Comparison of ENCODE assay signal across 13 cellular contexts in the genomic region with DNA sequence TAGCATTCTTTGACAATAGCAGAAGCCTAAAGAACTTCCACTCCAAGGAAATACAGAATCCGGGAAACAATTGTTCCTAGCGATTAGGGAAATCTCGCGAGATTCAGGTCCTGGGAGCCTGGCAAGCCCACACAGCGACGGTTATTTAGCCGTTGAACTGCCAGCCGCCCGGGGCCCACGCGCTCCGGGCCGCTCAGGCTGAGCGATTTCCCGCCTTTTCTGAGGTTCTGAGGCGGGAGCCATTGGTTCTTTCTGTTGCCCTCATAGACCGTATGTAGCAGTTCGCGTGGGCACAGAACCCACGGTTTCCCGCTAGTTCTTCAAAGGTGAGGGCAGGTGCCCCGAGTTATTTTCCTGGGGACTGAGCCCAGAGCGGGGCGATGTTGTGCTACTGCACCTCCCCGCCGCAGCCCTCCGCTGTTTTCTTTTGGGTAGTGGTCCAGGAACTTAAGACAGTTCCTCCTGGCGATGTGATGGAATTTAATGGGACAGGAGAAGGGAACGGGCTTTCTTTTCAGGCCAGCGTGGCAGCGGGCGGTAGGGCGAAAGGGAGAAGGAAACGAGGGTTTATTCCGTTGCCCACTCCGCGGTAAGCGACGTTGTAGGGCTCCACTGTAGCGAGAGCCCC. TPM values are rescaled to one million over a fixed set of nuclear protein-coding genes. Genes with fewer than 3 reads are reported as not detected.
DNase-seq lines count a peak whose midpoint lies in the region; ATAC-seq and TF ChIP-seq lines count a peak whose summit lies in the region.
"Had no signal": no experiment of that assay in that cellular context is flagged by ENCODE, and none has a peak within 500 bp of the region (broad histone marks: within the 10 kb centered on the region; RNA-seq: fewer than 3 reads in every experiment).

A gene with protein sequence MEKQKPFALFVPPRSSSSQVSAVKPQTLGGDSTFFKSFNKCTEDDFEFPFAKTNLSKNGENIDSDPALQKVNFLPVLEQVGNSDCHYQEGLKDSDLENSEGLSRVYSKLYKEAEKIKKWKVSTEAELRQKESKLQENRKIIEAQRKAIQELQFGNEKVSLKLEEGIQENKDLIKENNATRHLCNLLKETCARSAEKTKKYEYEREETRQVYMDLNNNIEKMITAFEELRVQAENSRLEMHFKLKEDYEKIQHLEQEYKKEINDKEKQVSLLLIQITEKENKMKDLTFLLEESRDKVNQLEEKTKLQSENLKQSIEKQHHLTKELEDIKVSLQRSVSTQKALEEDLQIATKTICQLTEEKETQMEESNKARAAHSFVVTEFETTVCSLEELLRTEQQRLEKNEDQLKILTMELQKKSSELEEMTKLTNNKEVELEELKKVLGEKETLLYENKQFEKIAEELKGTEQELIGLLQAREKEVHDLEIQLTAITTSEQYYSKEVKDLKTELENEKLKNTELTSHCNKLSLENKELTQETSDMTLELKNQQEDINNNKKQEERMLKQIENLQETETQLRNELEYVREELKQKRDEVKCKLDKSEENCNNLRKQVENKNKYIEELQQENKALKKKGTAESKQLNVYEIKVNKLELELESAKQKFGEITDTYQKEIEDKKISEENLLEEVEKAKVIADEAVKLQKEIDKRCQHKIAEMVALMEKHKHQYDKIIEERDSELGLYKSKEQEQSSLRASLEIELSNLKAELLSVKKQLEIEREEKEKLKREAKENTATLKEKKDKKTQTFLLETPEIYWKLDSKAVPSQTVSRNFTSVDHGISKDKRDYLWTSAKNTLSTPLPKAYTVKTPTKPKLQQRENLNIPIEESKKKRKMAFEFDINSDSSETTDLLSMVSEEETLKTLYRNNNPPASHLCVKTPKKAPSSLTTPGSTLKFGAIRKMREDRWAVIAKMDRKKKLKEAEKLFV (plus strand): TSS at position 171 of the 628 bp plus-strand sequence. CDS start 602 bp downstream, outside the sequence.

- H3K27me3 ChIP-seq in gastrocnemius medialis, result peaks cover 16 to 30% (median 18%) of the 10 kb centered on the region in 3 donors

- TF ChIP-seq CTCF in epithelial cell of esophagus (IDR thresholded peaks at IDR 0.05; ENCODE audit: insufficient read depth, low read depth, low read length, missing control alignments) (no peak), gastrocnemius medialis (IDR thresholded peaks at IDR 0.05 in 4 of 5, conservative IDR thresholded peaks at IDR 0.05 in 1 of 5) (no peak)

- H3K4me3 Mint-ChIP-seq in T-helper 1 cell treated with Interleukin-12 subunit alpha and Interleukin-12 subunit beta and Interleukin-4 antibody, amounts not matched to agents 30 μg/mL and 1 μg/mL, for 36 hours, result peak within 1 kb of the TSS; percentile 31
- H3K4me3 Mint-ChIP-seq in T-helper 17 cell, result peak within 1 kb of the TSS; percentile 64
- H3K4me3 Mint-ChIP-seq: nephron had no signal

- no peak within 1 kb of the TSS for H3K27ac ChIP-seq in gastrocnemius medialis
- H3K27ac ChIP-seq: A549, Peyer's patch, tibial nerve had no signal

- H3K36me3 Mint-ChIP-seq in T-helper 1 cell treated with Interleukin-12 subunit alpha and Interleukin-12 subunit beta and Interleukin-4 antibody, amounts not matched to agents 30 μg/mL and 1 μg/mL, for 36 hours (ENCODE audit: low read depth), result no peaks in the 10 kb centered on the region
- H3K36me3 Mint-ChIP-seq in T-helper 17 cell (ENCODE audit: low read depth), result no peaks in the 10 kb centered on the region

- no peak for ATAC-seq in T-helper 17 cell
- ATAC-seq in gastrocnemius medialis, result no peak
- ATAC-seq in HG02798 (IDR thresholded peaks at IDR 0.05; ENCODE audit: poor library complexity, unreplicated experiment), result no peak
- ATAC-seq: A549 had no signal

- H3K27ac Mint-ChIP-seq in T-helper 1 cell treated with Interleukin-12 subunit alpha and Interleukin-12 subunit beta and Interleukin-4 antibody, amounts not matched to agents 30 μg/mL and 1 μg/mL, for 36 hours, result no peak within 1 kb of the TSS
- H3K27ac Mint-ChIP-seq in T-helper 17 cell, result no peak within 1 kb of the TSS
- H3K27ac Mint-ChIP-seq: nephron had no signal

- in situ Hi-C loops in gastrocnemius medialis (cut with MboI; ENCODE audit: low sequenced_read_pairs in 4 of 4), result no loop called here

- no peak for TF ChIP-seq POLR2A in gastrocnemius medialis (IDR thresholded peaks at IDR 0.05)

- intact Hi-C loops in gastrocnemius medialis (cut with DNase I; ENCODE audit: low total_unique reads), result no loop called here

- no peaks in the 10 kb centered on the region for H3K9me3 Mint-ChIP-seq in T-helper 1 cell treated with Interleukin-12 subunit alpha and Interleukin-12 subunit beta and Interleukin-4 antibody, amounts not matched to agents 30 μg/mL and 1 μg/mL, for 36 hours
- H3K9me3 Mint-ChIP-seq: nephron had no signal

- no peaks in the 10 kb centered on the region for H3K4me1 ChIP-seq in gastrocnemius medialis
- H3K4me1 ChIP-seq: A549, Peyer's patch, tibial nerve had no signal

- peaks cover 2% of the 10 kb centered on the region for H3K4me1 Mint-ChIP-seq in T-helper 1 cell treated with Interleukin-12 subunit alpha and Interleukin-12 subunit beta and Interleukin-4 antibody, amounts not matched to agents 30 μg/mL and 1 μg/mL, for 36 hours (ENCODE audit: low read depth)
- peaks cover 5% of the 10 kb centered on the region for H3K4me1 Mint-ChIP-seq in T-helper 17 cell
- H3K4me1 Mint-ChIP-seq: nephron had no signal

- H3K36me3 ChIP-seq in gastrocnemius medialis, result no peaks in the 10 kb centered on the region
- H3K36me3 ChIP-seq: Peyer's patch, tibial nerve had no signal

- DNase-seq in T-helper 1 cell (no peak), T-helper 17 cell (no peak), epithelial cell of esophagus (ENCODE audit: low read depth) (no peak), gastrocnemius medialis (no peak), COR-L47 (lab: John Stamatoyannopoulos, UW) (no peak), hippocampal formation (lab: John Stamatoyannopoulos, UW) (no peak)
- DNase-seq: NCI-H2171, Peyer's patch had no signal

- H3K9me3 ChIP-seq in T-helper 17 cell (ENCODE audit: control insufficient read depth, low read length, poor library complexity, severe bottlenecking) (peaks cover 3% of the 10 kb centered on the region), gastrocnemius medialis (no peaks in the 10 kb centered on the region)
- H3K9me3 ChIP-seq: A549, Peyer's patch, tibial nerve had no signal

- H3K27me3 Mint-ChIP-seq in T-helper 1 cell treated with Interleukin-12 subunit alpha and Interleukin-12 subunit beta and Interleukin-4 antibody, amounts not matched to agents 30 μg/mL and 1 μg/mL, for 36 hours (ENCODE audit: low read depth), result peaks cover 32% of the 10 kb centered on the region
- H3K27me3 Mint-ChIP-seq in T-helper 17 cell, result peaks cover 30% of the 10 kb centered on the region

- peak within 1 kb of the TSS; percentile 8 for H3K4me3 ChIP-seq in epithelial cell of esophagus (ENCODE audit: low read length)
- H3K4me3 ChIP-seq in gastrocnemius medialis, result peak within 1 kb of the TSS; percentile 1 to 25 (median 12)
- H3K4me3 ChIP-seq: A549, Peyer's patch had no signal

RNA-seq across cellular contexts. Expression of the gene that starts here (rescaled TPM):
- total RNA-seq in T-helper 17 cell (not detected), gastrocnemius medialis (not detected)
- total RNA-seq: Peyer's patch, tibial nerve had no signal
